ENCODE assay signal across 8 cellular contexts in genomic region chr1:46004491-46004890, GRCh38.
"Had no signal": no experiment of that assay in that cellular context is flagged by ENCODE, and none has a peak within 500 bp of the region (broad histone marks: within the 10 kb centered on the region; RNA-seq: fewer than 3 reads in every experiment).

No MANE protein-coding gene starts in this region.

- H3K27me3 Mint-ChIP-seq: IgD-negative memory B cell had no signal

- H3K4me2 ChIP-seq: GM23338 had no signal

- H2AFZ ChIP-seq: GM23338 had no signal

- ATAC-seq: GM23338 had no signal

- H3K27ac Mint-ChIP-seq: GM23338, IgD-negative memory B cell had no signal

- FAIRE-seq: H1, H54 had no signal

- H3K4me1 Mint-ChIP-seq: IgD-negative memory B cell had no signal

- H3K4me3 ChIP-seq: GM23338 had no signal

- H3K4me3 Mint-ChIP-seq: GM23338, H9, IgD-negative memory B cell had no signal

- H3K9me3 Mint-ChIP-seq: GM23338, H9, IgD-negative memory B cell had no signal

- DNase-seq: HCEC 1CT, Kasumi-1, KG1 had no signal
